Comparison of ENCODE assay signal across 2 cellular contexts in genomic region chr11:117610901-117611300, GRCh38.
TF ChIP-seq lines count a peak whose summit lies in the region.

No MANE protein-coding gene starts in this region.

TF ChIP-seq in H1, 55 proteins besides CTCF, POLR2A, EP300 and RAD21:
- TF ChIP-seq CEBPB (IDR thresholded peaks at IDR 0.05; ENCODE audit: low read depth, low read length) (no peak), MAX (IDR thresholded peaks at IDR 0.05) (no peak), CHD1 (IDR thresholded peaks at IDR 0.05; ENCODE audit: low read depth, low read length) (no peak), ASH2L (IDR thresholded peaks at IDR 0.05; ENCODE audit: low read length) (no peak), SP2 (IDR thresholded peaks at IDR 0.05; ENCODE audit: low read length) (no peak), TCF12 (IDR thresholded peaks at IDR 0.05; ENCODE audit: low read depth, low read length) (no peak), TAF1 (IDR thresholded peaks at IDR 0.05; ENCODE audit: low read depth, low read length) (no peak), KDM1A (IDR thresholded peaks at IDR 0.05; ENCODE audit: borderline replicate concordance, low read length) (no peak), CREB1 (IDR thresholded peaks at IDR 0.05) (no peak), RFX5 (IDR thresholded peaks at IDR 0.05; ENCODE audit: borderline replicate concordance, low read depth, low read length) (no peak), ATF2 (IDR thresholded peaks at IDR 0.05; ENCODE audit: low read length) (no peak), GABPA (IDR thresholded peaks at IDR 0.05; ENCODE audit: borderline replicate concordance, insufficient read depth, low read length) (no peak), POLR2AphosphoS5 (IDR thresholded peaks at IDR 0.05; ENCODE audit: low read depth, low read length) (no peak), JUN (IDR thresholded peaks at IDR 0.05; ENCODE audit: low read depth, low read length) (no peak), SRF (IDR thresholded peaks at IDR 0.05; ENCODE audit: low read depth, low read length) (no peak), EGR1 (IDR thresholded peaks at IDR 0.05; ENCODE audit: borderline replicate concordance, low read depth, low read length) (no peak), SUZ12 (IDR thresholded peaks at IDR 0.05; ENCODE audit: low read length) (no peak), TEAD4 (IDR thresholded peaks at IDR 0.05; ENCODE audit: low read depth, low read length) (no peak), KDM4A (IDR thresholded peaks at IDR 0.05; ENCODE audit: low read depth, low read length, severe bottlenecking) (no peak), RBBP5 (IDR thresholded peaks at IDR 0.05; ENCODE audit: borderline replicate concordance, low read depth, low read length) (no peak)
TF ChIP-seq in H1: peak in this region for 0.

TF ChIP-seq in GM23338, 12 proteins besides CTCF, POLR2A, EP300 and RAD21:
- no peak for TF ChIP-seq STAT1 (IDR thresholded peaks at IDR 0.05; ENCODE audit: unreplicated experiment)
- TF ChIP-seq EZH2phosphoT487 (IDR thresholded peaks at IDR 0.05; ENCODE audit: unreplicated experiment), result no peak
- no peak for TF ChIP-seq ZNF462 (CRISPR knock-in tag; IDR thresholded peaks at IDR 0.05)
- TF ChIP-seq NANOG (IDR thresholded peaks at IDR 0.05; ENCODE audit: borderline replicate concordance), result no peak
- no peak for TF ChIP-seq REST (IDR thresholded peaks at IDR 0.05; ENCODE audit: unreplicated experiment)
- TF ChIP-seq ETS1 (IDR thresholded peaks at IDR 0.05), result no peak
- no peak for TF ChIP-seq ZNF331 (CRISPR knock-in tag; IDR thresholded peaks at IDR 0.05; ENCODE audit: low read depth)
- TF ChIP-seq JUNB (IDR thresholded peaks at IDR 0.05; ENCODE audit: unreplicated experiment), result no peak
- TF ChIP-seq ZNF114 (CRISPR knock-in tag; IDR thresholded peaks at IDR 0.05), result no peak
- no peak for TF ChIP-seq EZH2 (IDR thresholded peaks at IDR 0.05; ENCODE audit: low read depth, unreplicated experiment)
- no peak for TF ChIP-seq POLR2AphosphoS5 (IDR thresholded peaks at IDR 0.05; ENCODE audit: low read depth)
- TF ChIP-seq CREB1 (CRISPR knock-in tag; IDR thresholded peaks at IDR 0.05; ENCODE audit: low read depth), result no peak
